Comparison of ENCODE assay signal across 1 cellular context in genomic region chr15:52378746-52379394, GRCh38.
TF ChIP-seq lines count a peak whose summit lies in the region.

No MANE protein-coding gene starts in this region.

TF ChIP-seq in GM12878, 131 proteins besides CTCF, POLR2A, EP300 and RAD21 (continued from another document and continues in another):
- no peak for TF ChIP-seq ZBTB11 (CRISPR knock-in tag; IDR thresholded peaks at IDR 0.05)
- TF ChIP-seq, protein P1, sequence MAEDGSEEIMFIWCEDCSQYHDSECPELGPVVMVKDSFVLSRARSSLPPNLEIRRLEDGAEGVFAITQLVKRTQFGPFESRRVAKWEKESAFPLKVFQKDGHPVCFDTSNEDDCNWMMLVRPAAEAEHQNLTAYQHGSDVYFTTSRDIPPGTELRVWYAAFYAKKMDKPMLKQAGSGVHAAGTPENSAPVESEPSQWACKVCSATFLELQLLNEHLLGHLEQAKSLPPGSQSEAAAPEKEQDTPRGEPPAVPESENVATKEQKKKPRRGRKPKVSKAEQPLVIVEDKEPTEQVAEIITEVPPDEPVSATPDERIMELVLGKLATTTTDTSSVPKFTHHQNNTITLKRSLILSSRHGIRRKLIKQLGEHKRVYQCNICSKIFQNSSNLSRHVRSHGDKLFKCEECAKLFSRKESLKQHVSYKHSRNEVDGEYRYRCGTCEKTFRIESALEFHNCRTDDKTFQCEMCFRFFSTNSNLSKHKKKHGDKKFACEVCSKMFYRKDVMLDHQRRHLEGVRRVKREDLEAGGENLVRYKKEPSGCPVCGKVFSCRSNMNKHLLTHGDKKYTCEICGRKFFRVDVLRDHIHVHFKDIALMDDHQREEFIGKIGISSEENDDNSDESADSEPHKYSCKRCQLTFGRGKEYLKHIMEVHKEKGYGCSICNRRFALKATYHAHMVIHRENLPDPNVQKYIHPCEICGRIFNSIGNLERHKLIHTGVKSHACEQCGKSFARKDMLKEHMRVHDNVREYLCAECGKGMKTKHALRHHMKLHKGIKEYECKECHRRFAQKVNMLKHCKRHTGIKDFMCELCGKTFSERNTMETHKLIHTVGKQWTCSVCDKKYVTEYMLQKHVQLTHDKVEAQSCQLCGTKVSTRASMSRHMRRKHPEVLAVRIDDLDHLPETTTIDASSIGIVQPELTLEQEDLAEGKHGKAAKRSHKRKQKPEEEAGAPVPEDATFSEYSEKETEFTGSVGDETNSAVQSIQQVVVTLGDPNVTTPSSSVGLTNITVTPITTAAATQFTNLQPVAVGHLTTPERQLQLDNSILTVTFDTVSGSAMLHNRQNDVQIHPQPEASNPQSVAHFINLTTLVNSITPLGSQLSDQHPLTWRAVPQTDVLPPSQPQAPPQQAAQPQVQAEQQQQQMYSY (CRISPR knock-in tag; IDR thresholded peaks at IDR 0.05): no peak
- 0 out of 4 replicates have a peak, but pooled peaks of 1 of the 2 experiments have one; percentile 8 for TF ChIP-seq BHLHE40 (IDR thresholded peaks at IDR 0.05; ENCODE audit: borderline replicate concordance in 1 of 2, low read depth in 2 of 2, low read length in 1 of 2)
- TF ChIP-seq, protein P2, sequence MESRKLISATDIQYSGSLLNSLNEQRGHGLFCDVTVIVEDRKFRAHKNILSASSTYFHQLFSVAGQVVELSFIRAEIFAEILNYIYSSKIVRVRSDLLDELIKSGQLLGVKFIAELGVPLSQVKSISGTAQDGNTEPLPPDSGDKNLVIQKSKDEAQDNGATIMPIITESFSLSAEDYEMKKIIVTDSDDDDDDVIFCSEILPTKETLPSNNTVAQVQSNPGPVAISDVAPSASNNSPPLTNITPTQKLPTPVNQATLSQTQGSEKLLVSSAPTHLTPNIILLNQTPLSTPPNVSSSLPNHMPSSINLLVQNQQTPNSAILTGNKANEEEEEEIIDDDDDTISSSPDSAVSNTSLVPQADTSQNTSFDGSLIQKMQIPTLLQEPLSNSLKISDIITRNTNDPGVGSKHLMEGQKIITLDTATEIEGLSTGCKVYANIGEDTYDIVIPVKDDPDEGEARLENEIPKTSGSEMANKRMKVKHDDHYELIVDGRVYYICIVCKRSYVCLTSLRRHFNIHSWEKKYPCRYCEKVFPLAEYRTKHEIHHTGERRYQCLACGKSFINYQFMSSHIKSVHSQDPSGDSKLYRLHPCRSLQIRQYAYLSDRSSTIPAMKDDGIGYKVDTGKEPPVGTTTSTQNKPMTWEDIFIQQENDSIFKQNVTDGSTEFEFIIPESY (IDR thresholded peaks at IDR 0.05): no peak
- TF ChIP-seq YY1 (IDR thresholded peaks at IDR 0.05; ENCODE audit: low read depth, low read length): no peak
- no peak for TF ChIP-seq FOXK2 (IDR thresholded peaks at IDR 0.05)
- no peak for TF ChIP-seq SIX5 (IDR thresholded peaks at IDR 0.05; ENCODE audit: low read depth, low read length, severe bottlenecking)
- no peak for TF ChIP-seq ZNF207 (IDR thresholded peaks at IDR 0.05; ENCODE audit: borderline replicate concordance)
- peak; percentile 23; the same call in 1 of the 2 replicates for TF ChIP-seq BACH1 (IDR thresholded peaks at IDR 0.05; ENCODE audit: borderline replicate concordance)
- 0 out of 2 replicates have a peak, but pooled peaks have one; percentile 21 for TF ChIP-seq BMI1 (IDR thresholded peaks at IDR 0.05; ENCODE audit: borderline replicate concordance)
- no peak; the same call in 1 of the 2 replicates for TF ChIP-seq NFIC (IDR thresholded peaks at IDR 0.05; ENCODE audit: low read depth, low read length)
- no peak for TF ChIP-seq ZNF384 (IDR thresholded peaks at IDR 0.05; ENCODE audit: borderline replicate concordance, low read depth, low read length)
- TF ChIP-seq STAT3 (IDR thresholded peaks at IDR 0.05; ENCODE audit: low read depth, low read length): no peak
- TF ChIP-seq EZH2 (IDR thresholded peaks at IDR 0.05; ENCODE audit: borderline replicate concordance, control insufficient read depth, low read depth, low read length): no peak
- TF ChIP-seq, protein P3, sequence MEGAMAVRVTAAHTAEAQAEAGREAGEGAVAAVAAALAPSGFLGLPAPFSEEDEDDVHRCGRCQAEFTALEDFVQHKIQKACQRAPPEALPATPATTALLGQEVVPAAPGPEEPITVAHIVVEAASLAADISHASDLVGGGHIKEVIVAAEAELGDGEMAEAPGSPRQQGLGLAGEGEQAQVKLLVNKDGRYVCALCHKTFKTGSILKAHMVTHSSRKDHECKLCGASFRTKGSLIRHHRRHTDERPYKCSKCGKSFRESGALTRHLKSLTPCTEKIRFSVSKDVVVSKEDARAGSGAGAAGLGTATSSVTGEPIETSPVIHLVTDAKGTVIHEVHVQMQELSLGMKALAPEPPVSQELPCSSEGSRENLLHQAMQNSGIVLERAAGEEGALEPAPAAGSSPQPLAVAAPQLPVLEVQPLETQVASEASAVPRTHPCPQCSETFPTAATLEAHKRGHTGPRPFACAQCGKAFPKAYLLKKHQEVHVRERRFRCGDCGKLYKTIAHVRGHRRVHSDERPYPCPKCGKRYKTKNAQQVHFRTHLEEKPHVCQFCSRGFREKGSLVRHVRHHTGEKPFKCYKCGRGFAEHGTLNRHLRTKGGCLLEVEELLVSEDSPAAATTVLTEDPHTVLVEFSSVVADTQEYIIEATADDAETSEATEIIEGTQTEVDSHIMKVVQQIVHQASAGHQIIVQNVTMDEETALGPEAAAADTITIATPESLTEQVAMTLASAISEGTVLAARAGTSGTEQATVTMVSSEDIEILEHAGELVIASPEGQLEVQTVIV (IDR thresholded peaks at IDR 0.05; ENCODE audit: borderline replicate concordance, partially characterized antibody): no peak
- no peak for TF ChIP-seq ATF3 (IDR thresholded peaks at IDR 0.05; ENCODE audit: borderline replicate concordance, extremely low read depth, low read depth, low read length)
- TF ChIP-seq KDM1A (IDR thresholded peaks at IDR 0.05; ENCODE audit: borderline replicate concordance): no peak
- no peak for TF ChIP-seq E2F8 (IDR thresholded peaks at IDR 0.05; ENCODE audit: low read depth, partially characterized antibody)
- no peak for TF ChIP-seq SREBF2 (IDR thresholded peaks at IDR 0.05; ENCODE audit: low read length)
- peak; percentile 88 for TF ChIP-seq JUNB (IDR thresholded peaks at IDR 0.05)
- TF ChIP-seq TCF7 (IDR thresholded peaks at IDR 0.05; ENCODE audit: borderline replicate concordance): peak; percentile 75
- peak; percentile 15; the same call in 1 of the 2 replicates for TF ChIP-seq MTA2 (IDR thresholded peaks at IDR 0.05; ENCODE audit: low read depth)
- no peak for TF ChIP-seq PAX8 (IDR thresholded peaks at IDR 0.05)
- no peak for TF ChIP-seq WRNIP1 (IDR thresholded peaks at IDR 0.05; ENCODE audit: borderline replicate concordance, low read depth, low read length)
- no peak for TF ChIP-seq ZNF622 (IDR thresholded peaks at IDR 0.05)
- TF ChIP-seq RELB (IDR thresholded peaks at IDR 0.05; ENCODE audit: low read depth): no peak
- no peak for TF ChIP-seq ZSCAN29 (IDR thresholded peaks at IDR 0.05)
- TF ChIP-seq POLR2AphosphoS5 (IDR thresholded peaks at IDR 0.05; ENCODE audit: low read length): peak; percentile 36
- peak; percentile 55; the same call in 1 of the 2 replicates for TF ChIP-seq BCL11A (IDR thresholded peaks at IDR 0.05; ENCODE audit: low read depth, low read length)
- TF ChIP-seq ZNF687 (IDR thresholded peaks at IDR 0.05): no peak
